ENCODE assay signal across 8 cellular contexts in the genomic region with DNA sequence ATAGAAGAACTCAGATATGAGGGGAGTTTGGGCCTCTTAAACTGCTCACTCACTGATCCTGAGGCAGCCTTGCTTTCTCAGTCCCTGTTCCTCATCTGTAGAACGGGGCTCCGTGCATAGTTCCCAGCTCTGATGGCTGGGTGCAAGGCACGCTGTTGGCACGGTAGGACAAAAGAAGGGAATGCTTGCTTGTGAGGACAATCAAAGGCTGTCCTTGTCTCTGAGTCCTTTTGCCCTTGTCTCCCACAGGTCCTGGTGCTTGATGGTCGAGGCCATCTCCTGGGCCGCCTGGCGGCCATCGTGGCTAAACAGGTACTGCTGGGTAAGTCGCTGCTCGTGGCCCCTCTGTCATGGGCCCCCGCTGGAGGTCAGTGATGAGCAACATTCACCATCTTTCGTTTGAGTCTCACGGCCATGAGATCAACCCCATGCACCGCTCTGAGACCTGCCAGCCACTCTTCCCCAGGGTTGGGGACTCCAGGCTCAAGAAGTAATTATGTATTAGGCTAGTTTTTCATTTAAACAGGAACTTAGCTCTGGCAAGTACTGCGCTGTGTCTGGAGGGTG. TPM values are rescaled to one million over a fixed set of nuclear protein-coding genes. Genes with fewer than 3 reads are reported as not detected.
A peak's percentile ranks its signal among the peaks of the same experiment; 100 is the strongest.
DNase-seq lines count a peak whose midpoint lies in the region; ATAC-seq and TF ChIP-seq lines count a peak whose summit lies in the region.

No MANE protein-coding gene starts in this region.

- H3K4me1 ChIP-seq in skeletal muscle satellite cell (ENCODE audit: control insufficient read depth, insufficient read depth, low read length): peaks cover 13% of the 10 kb centered on the region

- TF ChIP-seq CTCF in GM20000 (IDR thresholded peaks at IDR 0.05; ENCODE audit: extremely low read depth, missing control alignments) (peak; percentile 27), epithelial cell of proximal tubule (conservative IDR thresholded peaks at IDR 0.05; ENCODE audit: low read depth, low read length) (no peak)

- no peak for ATAC-seq in GM21529 (IDR thresholded peaks at IDR 0.05; ENCODE audit: unreplicated experiment)

- peak overlapping the region; percentile 67 for H3K4me3 ChIP-seq in epithelial cell of proximal tubule (ENCODE audit: low read depth, low read length)
- H3K4me3 ChIP-seq in skeletal muscle satellite cell (ENCODE audit: low read length): peak overlapping the region; percentile 99

- H3K4me2 ChIP-seq in skeletal muscle satellite cell (ENCODE audit: low read length): peak overlapping the region; percentile 93

- DNase-seq in GM20000 (ENCODE audit: low spot score) (no peak), epithelial cell of proximal tubule (ENCODE audit: low read depth) (no peak), NCI-H1436 (lab: John Stamatoyannopoulos, UW) (no peak), NCI-H748 treated with DMSO at 0.1 percent for 48 hours (lab: John Stamatoyannopoulos, UW) (no peak)
- no peak for DNase-seq in activated CD4-positive, CD25-positive, alpha-beta regulatory T cell (lab: John Stamatoyannopoulos, UW)

- no peaks in the 10 kb centered on the region for H3K9me3 ChIP-seq in skeletal muscle satellite cell (replicated peaks; ENCODE audit: low read length)

- H3K36me3 ChIP-seq in skeletal muscle satellite cell (ENCODE audit: insufficient read depth, low read length): peaks cover 54% of the 10 kb centered on the region

- no peaks in the 10 kb centered on the region for H3K27me3 ChIP-seq in skeletal muscle satellite cell (ENCODE audit: control insufficient read depth, insufficient read depth, low read length)

- TF ChIP-seq POLR2A in Raji (IDR thresholded peaks at IDR 0.05; ENCODE audit: insufficient read depth, low read depth, low read length): 0 out of 2 replicates have a peak, but pooled peaks have one; percentile 10

- peak overlapping the region; percentile 100 for H3K9ac ChIP-seq in skeletal muscle satellite cell (ENCODE audit: low read depth, low read length)

RNA-seq across cellular contexts. Expression of a gene that starts 2.3 kb away (rescaled TPM):
- total RNA-seq in epithelial cell of proximal tubule: 3,343 and 3,374 TPM in 2 replicates
- 1,903 and 3,080 TPM in 2 replicates for total RNA-seq in skeletal muscle satellite cell (2012; rRNA removed)

RNA-seq across cellular contexts. Expression of a gene that starts 6.5 kb away (rescaled TPM):
- total RNA-seq in epithelial cell of proximal tubule: 3,600 and 5,144 TPM in 2 replicates
- total RNA-seq in skeletal muscle satellite cell (2012; rRNA removed): 2,630 and 3,928 TPM in 2 replicates

RNA-seq across cellular contexts. Expression of a gene that starts 15.7 kb away (rescaled TPM):
- 0.81 and 2.5 TPM in 2 replicates for total RNA-seq in epithelial cell of proximal tubule
- total RNA-seq in skeletal muscle satellite cell (2012; rRNA removed): 1.8 and 3.5 TPM in 2 replicates

RNA-seq across cellular contexts. Expression of a gene that starts 22.8 kb away (rescaled TPM):
- total RNA-seq in epithelial cell of proximal tubule: 34.2 and 79.3 TPM in 2 replicates
- total RNA-seq in skeletal muscle satellite cell (2012; rRNA removed): 24.7 and 28.6 TPM in 2 replicates

RNA-seq across cellular contexts. Expression of a gene that starts 36.7 kb away (rescaled TPM):
- total RNA-seq in epithelial cell of proximal tubule: 41.5 and 44.9 TPM in 2 replicates
- total RNA-seq in skeletal muscle satellite cell (2012; rRNA removed): 27.4 and 37.6 TPM in 2 replicates
